ENCODE assay signal across 8 cellular contexts in the genomic region with DNA sequence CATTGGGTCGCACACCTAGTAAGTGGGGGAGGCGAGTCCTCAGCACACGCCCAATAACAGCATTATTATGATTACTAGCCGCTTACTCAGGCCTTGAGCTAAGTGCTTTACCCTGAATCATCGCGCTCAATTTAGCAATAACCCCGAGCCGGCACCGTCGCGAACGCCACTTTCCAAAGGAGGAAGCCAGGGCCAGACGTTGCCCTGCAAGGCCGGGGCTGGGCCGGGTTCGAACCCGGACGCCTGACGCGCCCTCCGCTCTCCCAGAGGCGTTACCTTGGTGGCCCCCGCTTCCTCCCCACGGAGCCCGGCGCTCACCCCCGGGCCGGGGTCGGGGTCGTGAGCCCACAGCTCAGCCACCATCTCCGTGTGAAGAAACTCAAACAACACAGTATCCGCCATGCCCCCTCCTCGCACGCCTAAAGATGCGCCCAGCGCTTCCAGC. TPM values are rescaled to one million over a fixed set of nuclear protein-coding genes. Genes with fewer than 3 reads are reported as not detected.
DNase-seq lines count a peak whose midpoint lies in the region; ATAC-seq, FAIRE-seq and TF ChIP-seq lines count a peak whose summit lies in the region.

TSS of gene TRAPPC6A (minus strand) at position 421 of the 445 bp plus-strand sequence. CDS start at position 402, 19 bp downstream.

- no peaks in the 10 kb centered on the region for H3K27me3 ChIP-seq in CD4-positive, CD25-positive, alpha-beta regulatory T cell (ENCODE audit: control insufficient read depth, insufficient read depth, low read length)
- H3K27me3 ChIP-seq in astrocyte (ENCODE audit: insufficient read depth, low read length) (no peaks in the 10 kb centered on the region), iPS-20b (ENCODE audit: insufficient read depth, low read length) (peaks cover 8% of the 10 kb centered on the region; the same call in 1 of the 2 replicates)

- peaks cover 46% of the 10 kb centered on the region for H3K4me1 ChIP-seq in CD4-positive, CD25-positive, alpha-beta regulatory T cell (ENCODE audit: control insufficient read depth, insufficient read depth, low read length, poor library complexity, severe bottlenecking)
- H3K4me1 ChIP-seq in astrocyte (ENCODE audit: insufficient read depth, low read length), result peaks cover 14% of the 10 kb centered on the region
- H3K4me1 ChIP-seq in iPS-20b (ENCODE audit: insufficient read depth, low read length), result no peaks in the 10 kb centered on the region

- peaks cover 19% of the 10 kb centered on the region for H3K79me2 ChIP-seq in astrocyte (ENCODE audit: insufficient read depth, low read length)

- H3K36me3 Mint-ChIP-seq in CD4-positive, CD25-positive, alpha-beta regulatory T cell, result peaks cover 11% of the 10 kb centered on the region
- H3K36me3 Mint-ChIP-seq in astrocyte (ENCODE audit: low read depth, unreplicated experiment), result peaks cover 5% of the 10 kb centered on the region
- H3K36me3 Mint-ChIP-seq in stimulated activated naive B cell treated with anti-CD40 and anti-IgM and Interleukin-4, amounts not matched to agents 10 μg/mL and 1 μg/mL and 100 μg/mL, for 72 hours, result peaks cover 10 to 18% of the 10 kb centered on the region in 2 donors

- peak within 1 kb of the TSS; percentile 97 to 98 (median 98) for H3K27ac Mint-ChIP-seq in CD4-positive, CD25-positive, alpha-beta regulatory T cell
- H3K27ac Mint-ChIP-seq in astrocyte (ENCODE audit: unreplicated experiment), result peak within 1 kb of the TSS; percentile 99
- peak within 1 kb of the TSS; percentile 97 for H3K27ac Mint-ChIP-seq in stimulated activated naive B cell treated with anti-CD40 and anti-IgM and Interleukin-4, amounts not matched to agents 10 μg/mL and 1 μg/mL and 100 μg/mL, for 72 hours

- peak within 1 kb of the TSS; percentile 88 for H3K4me3 ChIP-seq in CD4-positive, CD25-positive, alpha-beta regulatory T cell (ENCODE audit: low read depth, low read length)
- H3K4me3 ChIP-seq in NB4 (ENCODE audit: low read depth, low read length), result peak within 1 kb of the TSS; percentile 88
- peak within 1 kb of the TSS; percentile 84 for H3K4me3 ChIP-seq in astrocyte (ENCODE audit: insufficient read depth, low read depth, low read length)
- peak within 1 kb of the TSS; percentile 86 for H3K4me3 ChIP-seq in iPS-20b (ENCODE audit: low read length)

- H3K27ac ChIP-seq in CD4-positive, CD25-positive, alpha-beta regulatory T cell (ENCODE audit: insufficient read depth, low read length, poor library complexity, severe bottlenecking), result peak within 1 kb of the TSS; percentile 94
- H3K27ac ChIP-seq in astrocyte (ENCODE audit: low read depth, low read length) (peak within 1 kb of the TSS; percentile 97), iPS-20b (ENCODE audit: low read length) (no peak within 1 kb of the TSS)

- peaks cover 20% of the 10 kb centered on the region for H4K20me1 ChIP-seq in astrocyte (ENCODE audit: insufficient read depth, low read length)

- peaks cover 0 to 64% (median 24%) of the 10 kb centered on the region in 4 donors for H3K4me1 Mint-ChIP-seq in CD4-positive, CD25-positive, alpha-beta regulatory T cell
- peaks cover 15% of the 10 kb centered on the region for H3K4me1 Mint-ChIP-seq in astrocyte (ENCODE audit: low read depth, unreplicated experiment)
- H3K4me1 Mint-ChIP-seq in stimulated activated naive B cell treated with anti-CD40 and anti-IgM and Interleukin-4, amounts not matched to agents 10 μg/mL and 1 μg/mL and 100 μg/mL, for 72 hours, result peaks cover 23 to 50% of the 10 kb centered on the region in 2 donors

- H3K9ac ChIP-seq in astrocyte (ENCODE audit: low read length) (peak within 1 kb of the TSS; percentile 92), iPS-20b (ENCODE audit: low read depth, low read length) (peak within 1 kb of the TSS; percentile 89)

- no peak for DNase-seq in CD4-positive, CD25-positive, alpha-beta regulatory T cell
- DNase-seq in NB4 (ENCODE audit: low read depth), result peak; percentile 80
- peak; percentile 62 for DNase-seq in astrocyte (ENCODE audit: low read depth)
- DNase-seq in stimulated activated naive B cell treated with anti-CD40 and anti-IgM and Interleukin-4, amounts not matched to agents 10 μg/mL and 1 μg/mL and 100 μg/mL, for 72 hours, result no peak
- DNase-seq in iPS-NIHi11 (ENCODE audit: low spot score), result no peak
- no peak for DNase-seq in amniotic stem cell (lab: John Stamatoyannopoulos, UW)

- H3K4me3 Mint-ChIP-seq in CD4-positive, CD25-positive, alpha-beta regulatory T cell, result peak within 1 kb of the TSS; percentile 90 to 95 (median 93)
- H3K4me3 Mint-ChIP-seq in astrocyte (ENCODE audit: unreplicated experiment), result peak within 1 kb of the TSS; percentile 95
- H3K4me3 Mint-ChIP-seq in stimulated activated naive B cell treated with anti-CD40 and anti-IgM and Interleukin-4, amounts not matched to agents 10 μg/mL and 1 μg/mL and 100 μg/mL, for 72 hours, result peak within 1 kb of the TSS; percentile 86 to 90

- no peaks in the 10 kb centered on the region for H3K9me3 ChIP-seq in CD4-positive, CD25-positive, alpha-beta regulatory T cell (ENCODE audit: control insufficient read depth in 2 of 2, low read length in 2 of 2)
- H3K9me3 ChIP-seq in astrocyte (ENCODE audit: insufficient read depth, low read depth, low read length), result no peaks in the 10 kb centered on the region
- H3K9me3 ChIP-seq in iPS-20b (ENCODE audit: insufficient read depth, low read depth, low read length), result no peaks in the 10 kb centered on the region

- TF ChIP-seq CTCF in NB4 (IDR thresholded peaks at IDR 0.05; ENCODE audit: low read depth, low read length), result no peak
- TF ChIP-seq CTCF in astrocyte (IDR thresholded peaks at IDR 0.05; ENCODE audit: insufficient read depth, low read depth, low read length), result no peak

- H3K36me3 ChIP-seq in CD4-positive, CD25-positive, alpha-beta regulatory T cell (ENCODE audit: control insufficient read depth, insufficient read depth, low read length), result peaks cover 4% of the 10 kb centered on the region
- no peaks in the 10 kb centered on the region for H3K36me3 ChIP-seq in astrocyte (ENCODE audit: insufficient read depth, low read length)
- no peaks in the 10 kb centered on the region for H3K36me3 ChIP-seq in iPS-20b (ENCODE audit: insufficient read depth, low read depth, low read length)

- peak within 1 kb of the TSS; percentile 99 for H3K4me2 ChIP-seq in astrocyte (ENCODE audit: low read length)

- no peak for FAIRE-seq in astrocyte (lab: Jason Lieb, UNC)

- H3K27me3 Mint-ChIP-seq in CD4-positive, CD25-positive, alpha-beta regulatory T cell, result no peaks in the 10 kb centered on the region
- peaks cover 2% of the 10 kb centered on the region for H3K27me3 Mint-ChIP-seq in astrocyte (ENCODE audit: low read depth, unreplicated experiment)
- no peaks in the 10 kb centered on the region for H3K27me3 Mint-ChIP-seq in stimulated activated naive B cell treated with anti-CD40 and anti-IgM and Interleukin-4, amounts not matched to agents 10 μg/mL and 1 μg/mL and 100 μg/mL, for 72 hours

- peak within 1 kb of the TSS; percentile 96 for H2AFZ ChIP-seq in astrocyte (ENCODE audit: low read depth, low read length)

- peak; percentile 64 for TF ChIP-seq POLR2A in NB4 (IDR thresholded peaks at IDR 0.05; ENCODE audit: extremely low read depth, insufficient read length)

- ATAC-seq in CD4-positive, CD25-positive, alpha-beta regulatory T cell (ENCODE audit: low read depth in 2 of 2), result no peak
- ATAC-seq in GM21381 (IDR thresholded peaks at IDR 0.05; ENCODE audit: unreplicated experiment), result peak; percentile 11
- ATAC-seq in stimulated activated naive B cell treated with anti-CD40 and anti-IgM and Interleukin-4, amounts not matched to agents 10 μg/mL and 1 μg/mL and 100 μg/mL, for 72 hours (replicated peaks), result peak; percentile 5 to 6

- H3K9me3 Mint-ChIP-seq in CD4-positive, CD25-positive, alpha-beta regulatory T cell, result no peaks in the 10 kb centered on the region
- H3K9me3 Mint-ChIP-seq in astrocyte (ENCODE audit: unreplicated experiment), result no peaks in the 10 kb centered on the region
- no peaks in the 10 kb centered on the region for H3K9me3 Mint-ChIP-seq in stimulated activated naive B cell treated with anti-CD40 and anti-IgM and Interleukin-4, amounts not matched to agents 10 μg/mL and 1 μg/mL and 100 μg/mL, for 72 hours

RNA-seq across cellular contexts. Expression of gene TRAPPC6A, which starts in this region (rescaled TPM):
- total RNA-seq in CD4-positive, CD25-positive, alpha-beta regulatory T cell, result 54.7 TPM
- 100 to 1,000 TPM; 161 to 182 (median 171) TPM for polyA plus RNA-seq in CD4-positive, CD25-positive, alpha-beta regulatory T cell
- total RNA-seq in astrocyte, result 14.7 and 16.4 TPM in 2 replicates

Comparison
In these comparisons a context has a peak if more than half of its experiments do, and no peak if none do; other contexts are left out.
1. ATAC-seq: peak in GM21381 (single experiment) and stimulated activated naive B cell treated with anti-CD40 and anti-IgM and Interleukin-4, amounts not matched to agents 10 μg/mL and 1 μg/mL and 100 μg/mL, for 72 hours (2 of 2); none in CD4-positive, CD25-positive, alpha-beta regulatory T cell (0 of 2).
2. DNase-seq: peak in NB4 (single experiment) and astrocyte (single experiment); none in CD4-positive, CD25-positive, alpha-beta regulatory T cell (0 of 3), stimulated activated naive B cell treated with anti-CD40 and anti-IgM and Interleukin-4, amounts not matched to agents 10 μg/mL and 1 μg/mL and 100 μg/mL, for 72 hours (single experiment), iPS-NIHi11 (single experiment) and amniotic stem cell (single experiment).
3. Peak in every context shown above with its lines, with median percentiles within 50 percentile points of each other: H3K4me3 ChIP-seq, H3K27ac Mint-ChIP-seq and H3K4me3 Mint-ChIP-seq.